In the genomic region with DNA sequence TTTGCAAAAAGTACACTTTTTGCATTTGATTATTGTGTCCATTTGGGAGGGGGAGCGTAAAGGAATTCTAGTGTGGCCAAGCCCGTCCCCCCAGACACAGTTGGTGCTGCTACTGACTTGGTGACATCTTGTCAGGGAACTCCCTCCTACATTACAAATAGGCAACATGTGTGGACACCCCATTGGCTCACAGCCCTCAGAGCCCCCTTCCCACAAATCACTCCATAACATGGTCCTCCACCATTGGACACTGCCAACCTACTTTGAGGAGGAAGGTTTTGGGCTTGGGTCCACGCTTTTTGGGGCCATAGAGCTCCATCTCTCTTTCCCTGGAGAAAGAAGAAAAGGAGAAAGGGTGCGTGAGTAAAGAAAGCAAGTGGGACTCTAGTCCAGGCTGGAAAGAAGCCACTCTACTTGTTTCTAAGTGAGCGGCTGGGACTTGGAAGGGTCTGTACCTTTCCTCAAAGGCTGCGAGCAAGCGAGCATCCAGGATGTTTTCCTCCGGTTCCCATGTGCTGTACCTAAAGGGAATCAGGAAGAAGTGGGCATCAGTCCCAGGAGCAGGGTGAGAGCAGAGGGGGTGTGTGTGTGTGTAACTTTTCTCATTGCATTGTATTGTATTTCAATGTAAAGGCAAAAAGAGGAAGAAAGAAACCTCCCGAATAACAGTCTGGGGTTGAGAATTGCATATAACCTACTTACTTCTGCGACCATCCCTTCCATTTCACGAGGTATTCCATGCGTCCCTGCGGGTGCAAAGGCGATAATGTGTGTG, we compare ENCODE assay signal across 8 cellular contexts. TPM values are rescaled to one million over a fixed set of nuclear protein-coding genes. Genes with fewer than 3 reads are reported as not detected.
A peak's percentile ranks its signal among the peaks of the same experiment; 100 is the strongest.
DNase-seq lines count a peak whose midpoint lies in the region; ATAC-seq and TF ChIP-seq lines count a peak whose summit lies in the region.

No MANE protein-coding gene starts in this region.

- peaks cover 28 to 44% of the 10 kb centered on the region in 2 donors for H3K4me1 ChIP-seq in thoracic aorta (ENCODE audit: control insufficient read depth in 1 of 2, low read depth in 2 of 2)

- intact Hi-C loops in activated CD4-positive, alpha-beta T cell treated with anti-CD3 and anti-CD28 coated beads for 36 hours (cut with DNase I, micrococcal nuclease) = loop anchor here (2.0 to 5.0 kb wide), 5 partner anchors 15 to 465 kb away; partner anchors contain the start of genes CBX4 (in 1 of the 2), GAA (in 1 of the 2) and RNF213 (in 1 of the 2)
- intact Hi-C loops in activated B cell treated with CpG ODN at 0.5 μM for 24 hours (cut with micrococcal nuclease) = loop anchor here (2.0 to 5.0 kb wide), 5 partner anchors 15 to 241 kb away; partner anchors contain the start of genes CBX2, CBX4, CCDC40 and TBC1D16

- no peak for DNase-seq in activated CD4-positive, alpha-beta T cell treated with anti-CD3 and anti-CD28 coated beads for 36 hours
- no peak for DNase-seq in activated CD4-positive, alpha-beta T cell treated with anti-CD3 and anti-CD28 coated beads, Interleukin-2, amount 50 U/mL, for 48 hours
- DNase-seq in activated B cell treated with CpG ODN at 0.5 μM for 24 hours = no peak
- peak; percentile 55 for DNase-seq in islet precursor cell
- DNase-seq in thoracic aorta (ENCODE audit: low spot score) = no peak
- no peak for DNase-seq in midbrain (lab: John Stamatoyannopoulos, UW)
- no peak for DNase-seq in HPDE6-E6E7 (ENCODE audit: extremely low spot score)
- DNase-seq in NCI-H526 treated with DMSO at 0.1 percent for 48 hours (lab: John Stamatoyannopoulos, UW) = no peak

- CTCF ChIA-PET in activated CD4-positive, alpha-beta T cell treated with anti-CD3 and anti-CD28 coated beads for 36 hours (lab: Charles Lee) = no interaction called here
- CTCF ChIA-PET in activated B cell treated with CpG ODN at 0.5 μM for 24 hours (lab: Charles Lee) = interaction anchor here (0.9 kb wide), 2 partner anchors 41 kb away, joined by 3 read pairs; no protein-coding TSS in a partner anchor

- no peaks in the 10 kb centered on the region for H3K9me3 Mint-ChIP-seq in activated CD4-positive, alpha-beta T cell treated with anti-CD3 and anti-CD28 coated beads for 36 hours (ENCODE audit: low read depth)
- H3K9me3 Mint-ChIP-seq in activated B cell treated with CpG ODN at 0.5 μM for 24 hours = no peaks in the 10 kb centered on the region

- H3K27ac Mint-ChIP-seq in activated CD4-positive, alpha-beta T cell treated with anti-CD3 and anti-CD28 coated beads for 36 hours = peak overlapping the region; percentile 55
- H3K27ac Mint-ChIP-seq in activated B cell treated with CpG ODN at 0.5 μM for 24 hours = peak overlapping the region; percentile 63

- H3K4me1 Mint-ChIP-seq in activated CD4-positive, alpha-beta T cell treated with anti-CD3 and anti-CD28 coated beads for 36 hours = peaks cover 34% of the 10 kb centered on the region
- peaks cover 38% of the 10 kb centered on the region for H3K4me1 Mint-ChIP-seq in activated B cell treated with CpG ODN at 0.5 μM for 24 hours

- H3K27me3 Mint-ChIP-seq in activated CD4-positive, alpha-beta T cell treated with anti-CD3 and anti-CD28 coated beads for 36 hours = peaks cover 35% of the 10 kb centered on the region
- H3K27me3 Mint-ChIP-seq in activated B cell treated with CpG ODN at 0.5 μM for 24 hours = peaks cover 30% of the 10 kb centered on the region

- H3K27ac ChIP-seq in thoracic aorta = no peak overlapping the region

- POLR2A ChIA-PET in activated CD4-positive, alpha-beta T cell treated with anti-CD3 and anti-CD28 coated beads for 36 hours (lab: Charles Lee) = interaction anchor here (0.6 to 1.3 kb wide), 4 partner anchors 14 to 1916 kb away, joined by 3 to 8 read pairs (median 4); partner anchors contain the start of gene CBX4
- POLR2A ChIA-PET in activated B cell treated with CpG ODN at 0.5 μM for 24 hours (lab: Charles Lee) = interaction anchor here (0.7 to 6.6 kb wide), 14 partner anchors 8 to 482 kb away, joined by 3 to 65 read pairs (median 5); partner anchors contain the start of genes CBX4 and GAA

- no peaks in the 10 kb centered on the region for H3K9me3 ChIP-seq in thoracic aorta

- peak overlapping the region; percentile 79 for H3K4me3 Mint-ChIP-seq in activated CD4-positive, alpha-beta T cell treated with anti-CD3 and anti-CD28 coated beads for 36 hours
- peak overlapping the region; percentile 85 for H3K4me3 Mint-ChIP-seq in activated B cell treated with CpG ODN at 0.5 μM for 24 hours

- no peaks in the 10 kb centered on the region for H3K36me3 Mint-ChIP-seq in activated CD4-positive, alpha-beta T cell treated with anti-CD3 and anti-CD28 coated beads for 36 hours (ENCODE audit: low read depth)
- no peaks in the 10 kb centered on the region for H3K36me3 Mint-ChIP-seq in activated B cell treated with CpG ODN at 0.5 μM for 24 hours (ENCODE audit: low read depth)

- no peak for ATAC-seq in activated CD4-positive, alpha-beta T cell treated with anti-CD3 and anti-CD28 coated beads for 36 hours
- no peak for ATAC-seq in activated B cell treated with CpG ODN at 0.5 μM for 24 hours (ENCODE audit: low read depth)
- no peak for ATAC-seq in thoracic aorta (ENCODE audit: insufficient number of reproducible peaks, low FRiP score, low read depth)

- TF ChIP-seq CTCF in activated B cell treated with CpG ODN at 0.5 μM for 24 hours (IDR thresholded peaks at IDR 0.05) = no peak
- no peak for TF ChIP-seq CTCF in thoracic aorta (IDR thresholded peaks at IDR 0.05)

- peak overlapping the region; percentile 90 for H3K4me3 ChIP-seq in thoracic aorta

- peaks cover 47% of the 10 kb centered on the region for H3K27me3 ChIP-seq in thoracic aorta (replicated peaks; ENCODE audit: insufficient read depth)

- no peaks in the 10 kb centered on the region for H3K36me3 ChIP-seq in thoracic aorta

RNA-seq across cellular contexts. Expression of gene CBX8, which starts 0.9 kb away (rescaled TPM):
- total RNA-seq in activated CD4-positive, alpha-beta T cell treated with anti-CD3 and anti-CD28 coated beads for 36 hours = 1 to 10 TPM; 4.7 to 6.0 TPM
- total RNA-seq in activated B cell treated with CpG ODN at 0.5 μM for 24 hours = 4.0 and 4.9 TPM in 2 replicates
- total RNA-seq in thoracic aorta = 1 to 10 TPM in 1 of 2 donors, under 1 TPM in 1; 0.71 to 7.4 TPM

RNA-seq across cellular contexts. Expression of gene CBX2, which starts 18.0 kb away (rescaled TPM):
- total RNA-seq in activated CD4-positive, alpha-beta T cell treated with anti-CD3 and anti-CD28 coated beads for 36 hours = 1 to 10 TPM; 4.2 to 4.3 TPM
- total RNA-seq in activated B cell treated with CpG ODN at 0.5 μM for 24 hours = 0.37 and 0.67 TPM in 2 replicates
- under 1 TPM in 1 of 2 donors, not detected in 1; 0.14 TPM for total RNA-seq in thoracic aorta

RNA-seq across cellular contexts. Expression of gene CBX4, which starts 43.3 kb away (rescaled TPM):
- 10 to 100 TPM; 14.9 to 18.5 TPM for total RNA-seq in activated CD4-positive, alpha-beta T cell treated with anti-CD3 and anti-CD28 coated beads for 36 hours
- 55.6 and 56.3 TPM in 2 replicates for total RNA-seq in activated B cell treated with CpG ODN at 0.5 μM for 24 hours
- 10 to 100 TPM in 1 of 2 donors, 1 to 10 TPM in 1; 6.2 to 10.4 TPM for total RNA-seq in thoracic aorta
